Comparison of ENCODE assay signal across 1 cellular context in genomic region chr16:2009302-2009711, GRCh38.
TF ChIP-seq lines count a peak whose summit lies in the region.

No MANE protein-coding gene starts in this region.

TF ChIP-seq in GM23338, 12 proteins besides CTCF, POLR2A, EP300 and RAD21 (continued from another document):
- TF ChIP-seq ZNF462 (CRISPR knock-in tag; IDR thresholded peaks at IDR 0.05): no peak
- no peak for TF ChIP-seq ZNF331 (CRISPR knock-in tag; IDR thresholded peaks at IDR 0.05; ENCODE audit: low read depth)
- no peak for TF ChIP-seq ETS1 (IDR thresholded peaks at IDR 0.05)
- TF ChIP-seq REST (IDR thresholded peaks at IDR 0.05; ENCODE audit: unreplicated experiment): no peak
- no peak for TF ChIP-seq EZH2 (IDR thresholded peaks at IDR 0.05; ENCODE audit: low read depth, unreplicated experiment)
- no peak for TF ChIP-seq CREB1 (CRISPR knock-in tag; IDR thresholded peaks at IDR 0.05; ENCODE audit: low read depth)
